In genomic region chr6:12973302-12973865, GRCh38 we compare ENCODE assay signal across 1 cellular context.
A peak's percentile ranks its signal among the peaks of the same experiment; 100 is the strongest.
TF ChIP-seq lines count a peak whose summit lies in the region.

No MANE protein-coding gene starts in this region.

TF ChIP-seq in K562, 482 proteins besides CTCF, POLR2A, EP300 and RAD21 (continued from another document):
- TF ChIP-seq E4F1 (CRISPR knock-in tag; IDR thresholded peaks at IDR 0.05; ENCODE audit: borderline replicate concordance) (no peak), PBX2 (CRISPR knock-in tag; IDR thresholded peaks at IDR 0.05; ENCODE audit: low read depth) (no peak), PBX2 (tag; conservative IDR thresholded peaks at IDR 0.05; ENCODE audit: low read depth) (peak; percentile 71), HDAC1 (IDR thresholded peaks at IDR 0.05) (no peak)
